In genomic region chr11:34055218-34056000, GRCh38 we compare ENCODE assay signal across 13 cellular contexts. TPM values are rescaled to one million over a fixed set of nuclear protein-coding genes. Genes with fewer than 3 reads are reported as not detected.
A peak's percentile ranks its signal among the peaks of the same experiment; 100 is the strongest.
DNase-seq lines count a peak whose midpoint lies in the region; ATAC-seq, FAIRE-seq and TF ChIP-seq lines count a peak whose summit lies in the region.
"Had no signal": no experiment of that assay in that cellular context is flagged by ENCODE, and none has a peak within 500 bp of the region (broad histone marks: within the 10 kb centered on the region; RNA-seq: fewer than 3 reads in every experiment).

No MANE protein-coding gene starts in this region.

- no peak for ATAC-seq in K562
- ATAC-seq in natural killer cell treated with Interleukin-12 subunit alpha and Interleukin-12 subunit beta and Interleukin-15 and Interleukin-18, amount 100 ng/mL, for 72 hours, result no peak
- ATAC-seq in lower lobe of right lung, result no peak
- ATAC-seq in GM21367 (IDR thresholded peaks at IDR 0.05; ENCODE audit: unreplicated experiment), result no peak
- no peak for ATAC-seq in HG02588 (IDR thresholded peaks at IDR 0.05; ENCODE audit: unreplicated experiment)
- ATAC-seq: gastroesophageal sphincter had no signal

- peaks cover 72% of the 10 kb centered on the region for H3K4me1 ChIP-seq in CD4-positive, alpha-beta memory T cell (ENCODE audit: insufficient read depth, low read length)
- peaks cover 12% of the 10 kb centered on the region for H3K4me1 ChIP-seq in HUES6 (ENCODE audit: control insufficient read depth, insufficient read depth, low read length)
- H3K4me1 ChIP-seq in K562 (replicated peaks in 1 of 2; ENCODE audit: control insufficient read depth in 2 of 2, insufficient read depth in 2 of 2, low read length in 2 of 2), result peaks cover 9 to 22% of the 10 kb centered on the region in 2 experiments
- peaks cover 68% of the 10 kb centered on the region for H3K4me1 ChIP-seq in lower lobe of right lung

- BruUV-seq in K562 (replicated peaks; lab: Mats Ljungman, UMichigan), result no TSS peak

- H3K27me3 ChIP-seq in CD4-positive, alpha-beta memory T cell (ENCODE audit: insufficient read depth, low read length), result no peaks in the 10 kb centered on the region
- H3K27me3 ChIP-seq in HUES6 (ENCODE audit: control insufficient read depth, insufficient read depth, low read length) (no peaks in the 10 kb centered on the region), K562 (ENCODE audit: control insufficient read depth in 2 of 2, insufficient read depth in 2 of 2, low read length in 2 of 2) (no peaks in the 10 kb centered on the region), lower lobe of right lung (ENCODE audit: low read depth) (no peaks in the 10 kb centered on the region), MG63 (no peaks in the 10 kb centered on the region)
- H3K27me3 ChIP-seq: gastroesophageal sphincter had no signal

- peaks cover 18 to 32% of the 10 kb centered on the region in 2 donors for H3K36me3 Mint-ChIP-seq in CD4-positive, alpha-beta memory T cell
- H3K36me3 Mint-ChIP-seq in natural killer cell treated with Interleukin-12 subunit alpha and Interleukin-12 subunit beta and Interleukin-15 and Interleukin-18, amount 100 ng/mL, for 72 hours, result peaks cover 16% of the 10 kb centered on the region

- peaks cover 0 to 5% (median 0%) of the 10 kb centered on the region in 8 donors for H3K9me3 Mint-ChIP-seq in CD4-positive, alpha-beta memory T cell
- no peaks in the 10 kb centered on the region for H3K9me3 Mint-ChIP-seq in natural killer cell treated with Interleukin-12 subunit alpha and Interleukin-12 subunit beta and Interleukin-15 and Interleukin-18, amount 100 ng/mL, for 72 hours

- H4K20me1 ChIP-seq in K562 (replicated peaks; ENCODE audit: control insufficient read depth, insufficient read depth, low read length), result peaks cover 18% of the 10 kb centered on the region

- TF ChIP-seq POLR2A in K562 (conservative IDR thresholded peaks at IDR 0.05), result no peak; the same call in 1 of the 2 replicates

- no peaks in the 10 kb centered on the region for H3K27me3 Mint-ChIP-seq in CD4-positive, alpha-beta memory T cell
- no peaks in the 10 kb centered on the region for H3K27me3 Mint-ChIP-seq in natural killer cell treated with Interleukin-12 subunit alpha and Interleukin-12 subunit beta and Interleukin-15 and Interleukin-18, amount 100 ng/mL, for 72 hours

- peak overlapping the region in 7 of 8 donors; percentile 40 to 68 (median 64) for H3K4me3 Mint-ChIP-seq in CD4-positive, alpha-beta memory T cell
- H3K4me3 Mint-ChIP-seq in natural killer cell treated with Interleukin-12 subunit alpha and Interleukin-12 subunit beta and Interleukin-15 and Interleukin-18, amount 100 ng/mL, for 72 hours, result peak overlapping the region; percentile 69

- H3K27ac ChIP-seq in CD4-positive, alpha-beta memory T cell (ENCODE audit: low read depth, low read length), result no peak overlapping the region
- H3K27ac ChIP-seq in HUES6 (ENCODE audit: low read depth, low read length) (no peak overlapping the region), K562 (ENCODE audit: extremely low read depth, low read depth, low read length) (0 out of 3 replicates have a peak overlapping the region, but pooled peaks have one; percentile 12), lower lobe of right lung (no peak overlapping the region)

- TF ChIP-seq CTCF in K562 (IDR thresholded peaks at IDR 0.05 in 2 of 3, conservative IDR thresholded peaks at IDR 0.05 in 1 of 3; ENCODE audit: insufficient read depth in 2 of 3, low read depth in 1 of 3, low read length in 3 of 3) (no peak), lower lobe of right lung (IDR thresholded peaks at IDR 0.05) (no peak)

- peaks cover 33 to 73% (median 48%) of the 10 kb centered on the region in 4 donors for H3K4me1 Mint-ChIP-seq in CD4-positive, alpha-beta memory T cell
- peaks cover 25 to 50% of the 10 kb centered on the region in 2 donors for H3K4me1 Mint-ChIP-seq in natural killer cell treated with Interleukin-12 subunit alpha and Interleukin-12 subunit beta and Interleukin-15 and Interleukin-18, amount 100 ng/mL, for 72 hours (ENCODE audit: low read depth in 2 of 2)

- H3K79me2 ChIP-seq in K562 (ENCODE audit: control insufficient read depth, insufficient read depth, low read length), result peaks cover 90% of the 10 kb centered on the region

- no peak for TF ChIP-seq RAD21 in K562 (CRISPR knock-in tag; conservative IDR thresholded peaks at IDR 0.05 in 1 of 2, IDR thresholded peaks at IDR 0.05 in 1 of 2)

- no peak for DNase-seq in CD4-positive, alpha-beta memory T cell
- no peak for DNase-seq in K562 (ENCODE audit: extremely low read depth in 1 of 4, low spot score in 3 of 4)
- no peak for DNase-seq in natural killer cell treated with Interleukin-12 subunit alpha and Interleukin-12 subunit beta and Interleukin-15 and Interleukin-18, amount 100 ng/mL, for 72 hours (ENCODE audit: low spot score)
- DNase-seq in lower lobe of right lung, result no peak
- DNase-seq in MG63, result no peak
- DNase-seq: EL, H7, NCI-H187 had no signal

- FAIRE-seq in K562 (lab: Jason Lieb, UNC), result peak; percentile 23

- H3K4me3 ChIP-seq in CD4-positive, alpha-beta memory T cell (ENCODE audit: low read length in 2 of 2), result no peak overlapping the region
- H3K4me3 ChIP-seq in HUES6 (ENCODE audit: low read depth, low read length) (peak overlapping the region; percentile 100; the same call in 1 of the 2 replicates), K562 (peak overlapping the region; percentile 15; the same call in 1 of the 2 replicates), lower lobe of right lung (no peak overlapping the region), MG63 (no peak overlapping the region)
- H3K4me3 ChIP-seq: lung had no signal

- POLR2A ChIA-PET in CD4-positive, alpha-beta memory T cell (lab: Charles Lee; ENCODE audit: partially characterized antibody), result no interaction called here
- POLR2A ChIA-PET in K562 (lab: Yijun Ruan, JAX), result interaction anchor here (0.8 to 4.6 kb wide), 4 partner anchors 9 to 25 kb away, joined by 3 to 30 read pairs (median 4); no protein-coding TSS in a partner anchor

- CTCF ChIA-PET in CD4-positive, alpha-beta memory T cell (lab: Charles Lee; ENCODE audit: partially characterized antibody), result interaction anchor here (1.2 kb wide), 1 partner anchor 38 kb away, joined by 3 read pairs; no protein-coding TSS in a partner anchor
- CTCF ChIA-PET in K562 (lab: Yijun Ruan, JAX; ENCODE audit: low intra/inter-chr PET ratio), result no interaction called here

- in situ Hi-C loops in K562 (cut with MboI), result no loop called here

- H3K27ac Mint-ChIP-seq in CD4-positive, alpha-beta memory T cell, result peak overlapping the region in 4 of 7 donors; percentile 9 to 98 (median 66)
- H3K27ac Mint-ChIP-seq in natural killer cell treated with Interleukin-12 subunit alpha and Interleukin-12 subunit beta and Interleukin-15 and Interleukin-18, amount 100 ng/mL, for 72 hours, result peak overlapping the region; percentile 47 to 99

- WGBS in K562 (ENCODE audit: insufficient coverage, low coverage, missing lambda C conversion rate), result 50% methylated on average over 16 of the region's 18 CpGs

- H3K36me3 ChIP-seq in CD4-positive, alpha-beta memory T cell (ENCODE audit: insufficient read depth, low read length), result no peaks in the 10 kb centered on the region
- H3K36me3 ChIP-seq in HUES6 (ENCODE audit: control insufficient read depth, insufficient read depth, low read length) (peaks cover 63% of the 10 kb centered on the region), K562 (ENCODE audit: control insufficient read depth, insufficient read depth, low read length) (peaks cover 68% of the 10 kb centered on the region), lower lobe of right lung (peaks cover 13% of the 10 kb centered on the region), MG63 (peaks cover 79% of the 10 kb centered on the region)

- intact Hi-C loops in CD4-positive, alpha-beta memory T cell (cut with micrococcal nuclease), result loop anchor here (10.0 kb wide), 1 partner anchor 351 kb away; the partner anchor contains the start of gene C11orf91
- intact Hi-C loops in K562 (cut with micrococcal nuclease) (no loop called here), lower lobe of right lung (cut with DNase I) (no loop called here)

- peak overlapping the region; percentile 82 for H3K4me2 ChIP-seq in K562 (ENCODE audit: insufficient read depth, low read length)

- H3K9me3 ChIP-seq in CD4-positive, alpha-beta memory T cell (ENCODE audit: control insufficient read depth in 1 of 2, low read length in 2 of 2), result no peaks in the 10 kb centered on the region
- H3K9me3 ChIP-seq in HUES6 (ENCODE audit: control insufficient read depth, insufficient read depth, low read depth, low read length), result no peaks in the 10 kb centered on the region
- no peaks in the 10 kb centered on the region for H3K9me3 ChIP-seq in K562 (replicated peaks; ENCODE audit: control insufficient read depth, insufficient read depth, low read depth, low read length)
- H3K9me3 ChIP-seq in lower lobe of right lung, result no peaks in the 10 kb centered on the region
- H3K9me3 ChIP-seq in MG63, result no peaks in the 10 kb centered on the region
- H3K9me3 ChIP-seq: gastroesophageal sphincter had no signal

- H2AFZ ChIP-seq in K562 (ENCODE audit: low read depth, low read length), result no peak overlapping the region

- no peaks in the 10 kb centered on the region for H3K9me1 ChIP-seq in K562 (ENCODE audit: control insufficient read depth, insufficient read depth, low read length)

- TF ChIP-seq EP300 in K562 (IDR thresholded peaks at IDR 0.05; ENCODE audit: low read length), result no peak; the same call in 1 of the 2 replicates

- no peak overlapping the region for H3K9ac ChIP-seq in HUES6 (ENCODE audit: low read length)
- H3K9ac ChIP-seq in K562 (ENCODE audit: insufficient read depth in 1 of 2, low read depth in 2 of 2, low read length in 2 of 2), result peak overlapping the region; percentile 27 to 70

RNA-seq across cellular contexts. Expression of gene CAPRIN1, which starts 3.9 kb away (rescaled TPM):
- 100 to 1,000 TPM; 160 to 176 TPM for total RNA-seq in CD4-positive, alpha-beta memory T cell
- 10 to 100 TPM; 43.3 to 97.1 TPM for polyA plus RNA-seq in CD4-positive, alpha-beta memory T cell
- total RNA-seq in K562 (2011; cell fraction: chromatin; rRNA removed; ENCODE audit: low replicate concordance), result 130 and 461 TPM in 2 replicates
- 84.2 and 92.2 TPM in 2 replicates for total RNA-seq in K562 (2011; cell fraction: nucleolus; rRNA removed)
- 188 and 293 TPM in 2 replicates for total RNA-seq in K562 (2011; cell fraction: nucleoplasm; rRNA removed)
- total RNA-seq in K562 (2014; rRNA removed) (216 and 244 TPM in 2 replicates), K562 (2014; rRNA removed; fragmentation: Illumina TruSeq; extraction: Trizol) (226 and 247 TPM in 2 replicates), K562 (2015; rRNA removed; fragmentation: Illumina TruSeq; extraction: Trizol) (237 and 246 TPM in 2 replicates), K562 (2021) (252 and 263 TPM in 2 replicates), lower lobe of right lung (187 TPM)
- polyA plus RNA-seq in K562 (2011; rRNA removed) (255 and 269 TPM in 2 replicates), K562 (2014; fragmentation: Illumina TruSeq; extraction: Trizol) (235 and 271 TPM in 2 replicates), K562 (2014; fragmentation: Nextera tagmentation; extraction: Ambion mirVana) (10 to 100 TPM; 49.6 to 51.8 TPM), K562 (2014; rRNA removed) (181 and 188 TPM in 2 replicates)
- 244 and 252 TPM in 2 replicates for polyA plus RNA-seq in K562 (2011; cell fraction: cytosol; rRNA removed)
- polyA plus RNA-seq in K562 (2011; cell fraction: nucleus; rRNA removed), result 170 and 222 TPM in 2 replicates
- 154 and 186 TPM in 2 replicates for polyA plus RNA-seq in K562 (2012)
- polyA minus RNA-seq in K562 (2011; rRNA and poly(A)+ RNA removed), result 519 and 530 TPM in 2 replicates
- 168 and 225 TPM in 2 replicates for polyA minus RNA-seq in K562 (2011; cell fraction: cytosol; rRNA and poly(A)+ RNA removed)
- 89.8 and 158 TPM in 2 replicates for polyA minus RNA-seq in K562 (2011; cell fraction: nucleus; rRNA and poly(A)+ RNA removed)
- 100 to 1,000 TPM; 228 to 234 TPM for total RNA-seq in natural killer cell treated with Interleukin-12 subunit alpha and Interleukin-12 subunit beta and Interleukin-15 and Interleukin-18, amount 100 ng/mL, for 72 hours
- total RNA-seq in MG63 (2014; rRNA removed; shearing (Covaris generic); ENCODE audit: low replicate concordance), result 199 and 235 TPM in 2 replicates

RNA-seq across cellular contexts. Expression of gene NAT10, which starts 50.0 kb away (rescaled TPM):
- total RNA-seq in CD4-positive, alpha-beta memory T cell, result 10 to 100 TPM; 73.6 to 81.5 TPM
- 10 to 100 TPM; 28.0 to 49.3 TPM for polyA plus RNA-seq in CD4-positive, alpha-beta memory T cell
- total RNA-seq in K562 (2011; cell fraction: chromatin; rRNA removed; ENCODE audit: low replicate concordance), result 165 and 174 TPM in 2 replicates
- 86.5 and 93.6 TPM in 2 replicates for total RNA-seq in K562 (2011; cell fraction: nucleolus; rRNA removed)
- 106 and 112 TPM in 2 replicates for total RNA-seq in K562 (2011; cell fraction: nucleoplasm; rRNA removed)
- total RNA-seq in K562 (2014; rRNA removed) (59.5 and 68.0 TPM in 2 replicates), K562 (2014; rRNA removed; fragmentation: Illumina TruSeq; extraction: Trizol) (69.0 and 71.1 TPM in 2 replicates), K562 (2015; rRNA removed; fragmentation: Illumina TruSeq; extraction: Trizol) (91.3 and 92.9 TPM in 2 replicates), K562 (2021) (125 and 127 TPM in 2 replicates), lower lobe of right lung (37.3 TPM)
- polyA plus RNA-seq in K562 (2011; rRNA removed) (86.3 and 96.5 TPM in 2 replicates), K562 (2014; fragmentation: Illumina TruSeq; extraction: Trizol) (91.3 and 98.2 TPM in 2 replicates), K562 (2014; fragmentation: Nextera tagmentation; extraction: Ambion mirVana) (100 to 1,000 TPM in 1 of 2 experiments, 10 to 100 TPM in 1; 55.4 to 122 TPM), K562 (2014; rRNA removed) (62.4 and 73.4 TPM in 2 replicates)
- polyA plus RNA-seq in K562 (2011; cell fraction: cytosol; rRNA removed), result 79.8 and 93.3 TPM in 2 replicates
- polyA plus RNA-seq in K562 (2011; cell fraction: nucleus; rRNA removed), result 120 and 143 TPM in 2 replicates
- 54.7 and 77.0 TPM in 2 replicates for polyA plus RNA-seq in K562 (2012)
- 131 and 145 TPM in 2 replicates for polyA minus RNA-seq in K562 (2011; rRNA and poly(A)+ RNA removed)
- 100 and 108 TPM in 2 replicates for polyA minus RNA-seq in K562 (2011; cell fraction: cytosol; rRNA and poly(A)+ RNA removed)
- 60.0 and 82.5 TPM in 2 replicates for polyA minus RNA-seq in K562 (2011; cell fraction: nucleus; rRNA and poly(A)+ RNA removed)
- total RNA-seq in natural killer cell treated with Interleukin-12 subunit alpha and Interleukin-12 subunit beta and Interleukin-15 and Interleukin-18, amount 100 ng/mL, for 72 hours, result 100 to 1,000 TPM in 1 of 2 donors, 10 to 100 TPM in 1; 93.6 to 135 TPM
- 52.1 and 96.3 TPM in 2 replicates for total RNA-seq in MG63 (2014; rRNA removed; shearing (Covaris generic); ENCODE audit: low replicate concordance)

Comparison
In these comparisons a context has a peak if more than half of its experiments do, and no peak if none do; other contexts are left out.
1. H3K4me3 ChIP-seq: peak in HUES6 (single experiment) and K562 (single experiment); none in CD4-positive, alpha-beta memory T cell (0 of 2), lower lobe of right lung (single experiment) and MG63 (single experiment).